ENCODE assay signal across 35 cellular contexts in the genomic region with DNA sequence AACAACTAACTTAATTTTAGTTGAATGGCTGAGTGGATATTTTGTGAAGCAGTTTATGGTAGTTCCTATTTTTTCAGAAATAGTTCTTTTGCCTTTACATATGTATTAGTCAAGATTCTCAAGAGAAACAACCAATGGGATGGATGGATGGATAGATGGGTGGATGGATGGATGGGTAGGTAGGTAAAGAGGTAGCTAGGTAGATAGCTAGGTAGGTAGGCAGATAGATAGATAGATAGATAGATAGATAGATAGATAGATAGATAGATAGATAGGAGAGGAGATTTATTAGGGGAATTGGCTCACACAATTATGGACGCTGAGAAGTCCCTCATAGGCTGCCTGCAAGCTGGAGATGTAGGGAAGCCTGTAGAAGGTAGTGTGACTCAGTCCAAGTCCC.
"Had no signal": no experiment of that assay in that cellular context is flagged by ENCODE, and none has a peak within 500 bp of the region (broad histone marks: within the 10 kb centered on the region; RNA-seq: fewer than 3 reads in every experiment).

No MANE protein-coding gene starts in this region.

- H3K4me3 ChIP-seq: MG63 had no signal

- H3K27me3 ChIP-seq: MG63 had no signal

- DNase-seq: Karpas-422, Kasumi-1, MG63, MM.1S, MV-4-11, NCI-H1048, NCI-H1092, NCI-H1092 treated with DMSO at 0.1 percent for 48 hours, NCI-H1105, NCI-H1105 treated with DMSO at 0.1 percent for 48 hours, NCI-H1417, NCI-H1417 treated with DMSO at 0.1 percent for 48 hours, NCI-H1436, NCI-H1436 treated with DMSO at 0.1 percent for 48 hours, NCI-H146, NCI-H1694, NCI-H1694 treated with DMSO at 0.1 percent for 48 hours, NCI-H187, NCI-H187 treated with DMSO at 0.1 percent for 48 hours, NCI-H1930, NCI-H2029, NCI-H2029 treated with DMSO at 0.1 percent for 48 hours, NCI-H2081, NCI-H2081 treated with DMSO at 0.1 percent for 48 hours, NCI-H2107, NCI-H2171, NCI-H2171 treated with DMSO at 0.1 percent for 48 hours, NCI-H2227 treated with DMSO at 0.1 percent for 48 hours, NCI-H226, NCI-H345, NCI-H446, NCI-H446 treated with DMSO at 0.1 percent for 48 hours, NCI-H510A, NCI-H510A treated with DMSO at 0.1 percent for 48 hours, NCI-H524 had no signal
